ENCODE assay signal across 17 cellular contexts in genomic region chr10:129546106-129546505, GRCh38.
A peak's percentile ranks its signal among the peaks of the same experiment; 100 is the strongest.
DNase-seq lines count a peak whose midpoint lies in the region; ATAC-seq and TF ChIP-seq lines count a peak whose summit lies in the region.
"Had no signal": no experiment of that assay in that cellular context is flagged by ENCODE, and none has a peak within 500 bp of the region (broad histone marks: within the 10 kb centered on the region; RNA-seq: fewer than 3 reads in every experiment).

No MANE protein-coding gene starts in this region.

- H3K9me3 ChIP-seq in OCI-LY1 (ENCODE audit: low read length): no peaks in the 10 kb centered on the region
- H3K9me3 ChIP-seq in naive thymus-derived CD4-positive, alpha-beta T cell (ENCODE audit: control insufficient read depth in 2 of 3, low read length in 3 of 3): no peaks in the 10 kb centered on the region
- H3K9me3 ChIP-seq: A549 had no signal

- intact Hi-C loops in naive thymus-derived CD4-positive, alpha-beta T cell (cut with micrococcal nuclease): no loop called here
- intact Hi-C loops in activated CD8-positive, alpha-beta T cell treated with anti-CD3 and anti-CD28 coated beads for 36 hours (cut with micrococcal nuclease): no loop called here

- TF ChIP-seq CTCF in OCI-LY1 (IDR thresholded peaks at IDR 0.05; ENCODE audit: low read length) (no peak), GM13976 (IDR thresholded peaks at IDR 0.05; ENCODE audit: borderline replicate concordance, control extremely low read depth, extremely low read depth, insufficient read depth, missing control alignments) (no peak)
- no peak for TF ChIP-seq CTCF in activated CD8-positive, alpha-beta T cell treated with anti-CD3 and anti-CD28 coated beads for 36 hours (IDR thresholded peaks at IDR 0.05)

- POLR2A ChIA-PET in naive thymus-derived CD4-positive, alpha-beta T cell (lab: Charles Lee): no interaction called here
- POLR2A ChIA-PET in activated CD8-positive, alpha-beta T cell treated with anti-CD3 and anti-CD28 coated beads for 36 hours (lab: Charles Lee): no interaction called here

- no peak overlapping the region for H2AFZ ChIP-seq in OCI-LY1 (ENCODE audit: low read length)

- no peaks in the 10 kb centered on the region for H3K9me2 ChIP-seq in OCI-LY1 (ENCODE audit: low read depth, low read length)

- H3K27me3 ChIP-seq in OCI-LY1 (ENCODE audit: insufficient read depth, low read length): no peaks in the 10 kb centered on the region
- no peaks in the 10 kb centered on the region for H3K27me3 ChIP-seq in naive thymus-derived CD4-positive, alpha-beta T cell (ENCODE audit: control insufficient read depth in 2 of 2, insufficient read depth in 2 of 2, low read length in 2 of 2)

- in situ Hi-C loops in GM13976 (cut with MboI; ENCODE audit: low sequenced_read_pairs, unreplicated experiment): no loop called here

- H3K9ac ChIP-seq in OCI-LY1 (ENCODE audit: low read length): peak overlapping the region; percentile 45; the same call in 1 of the 2 replicates

- peaks cover 76% of the 10 kb centered on the region for H3K4me1 ChIP-seq in OCI-LY1 (ENCODE audit: insufficient read depth, low read length, severe bottlenecking)
- H3K4me1 ChIP-seq in naive thymus-derived CD4-positive, alpha-beta T cell (ENCODE audit: control insufficient read depth in 2 of 2, insufficient read depth in 2 of 2, low read length in 2 of 2): no peaks in the 10 kb centered on the region

- H3K27ac Mint-ChIP-seq in stimulated activated naive CD8-positive, alpha-beta T cell treated with anti-CD3 and anti-CD28 coated beads, Interleukin-15, amount 100 ng/mL, for 72 hours: peak overlapping the region; percentile 54 to 61
- no peak overlapping the region for H3K27ac Mint-ChIP-seq in naive thymus-derived CD4-positive, alpha-beta T cell
- H3K27ac Mint-ChIP-seq in stimulated activated memory B cell treated with anti-CD40 and anti-IgM and Interleukin-4, amounts not matched to agents 10 μg/mL and 1 μg/mL and 100 μg/mL, for 72 hours: peak overlapping the region; percentile 64
- no peak overlapping the region for H3K27ac Mint-ChIP-seq in activated CD8-positive, alpha-beta T cell treated with anti-CD3 and anti-CD28 coated beads for 36 hours
- H3K27ac Mint-ChIP-seq: CD4-positive, alpha-beta T cell; HFFc6 had no signal

- no peaks in the 10 kb centered on the region for H3K79me2 ChIP-seq in OCI-LY1 (ENCODE audit: insufficient read depth, low read length)

- no peak for ATAC-seq in stimulated activated naive CD8-positive, alpha-beta T cell treated with anti-CD3 and anti-CD28 coated beads, Interleukin-15, amount 100 ng/mL, for 72 hours
- ATAC-seq in stimulated activated naive CD8-positive, alpha-beta T cell treated with anti-CD3 and anti-CD28 coated beads, Interleukin-15, Interleukin-2, amounts not matched to agents 100 U/mL and 50 U/mL, for 24 hours: no peak
- peak; percentile 12 for ATAC-seq in naive thymus-derived CD4-positive, alpha-beta T cell
- no peak for ATAC-seq in stimulated activated memory B cell treated with anti-CD40 and anti-IgM and Interleukin-4, amounts not matched to agents 10 μg/mL and 1 μg/mL and 100 μg/mL, for 72 hours
- ATAC-seq in activated CD8-positive, alpha-beta T cell treated with anti-CD3 and anti-CD28 coated beads for 36 hours: no peak
- no peak for ATAC-seq in activated CD4-positive, CD25-positive, alpha-beta regulatory T cell treated with anti-CD3 and anti-CD28 coated beads, Interleukin-2, amount 50 U/mL, for 24 hours

- peaks cover 0 to 91% (median 63%) of the 10 kb centered on the region in 5 donors for H3K36me3 Mint-ChIP-seq in naive thymus-derived CD4-positive, alpha-beta T cell
- H3K36me3 Mint-ChIP-seq in stimulated activated memory B cell treated with anti-CD40 and anti-IgM and Interleukin-4, amounts not matched to agents 10 μg/mL and 1 μg/mL and 100 μg/mL, for 72 hours: peaks cover 31% of the 10 kb centered on the region
- peaks cover 47% of the 10 kb centered on the region for H3K36me3 Mint-ChIP-seq in activated CD8-positive, alpha-beta T cell treated with anti-CD3 and anti-CD28 coated beads for 36 hours (ENCODE audit: low read depth)

- no peaks in the 10 kb centered on the region for H3K27me3 Mint-ChIP-seq in stimulated activated naive CD8-positive, alpha-beta T cell treated with anti-CD3 and anti-CD28 coated beads, Interleukin-15, amount 100 ng/mL, for 72 hours
- no peaks in the 10 kb centered on the region for H3K27me3 Mint-ChIP-seq in naive thymus-derived CD4-positive, alpha-beta T cell
- no peaks in the 10 kb centered on the region for H3K27me3 Mint-ChIP-seq in stimulated activated memory B cell treated with anti-CD40 and anti-IgM and Interleukin-4, amounts not matched to agents 10 μg/mL and 1 μg/mL and 100 μg/mL, for 72 hours
- H3K27me3 Mint-ChIP-seq in activated CD8-positive, alpha-beta T cell treated with anti-CD3 and anti-CD28 coated beads for 36 hours: no peaks in the 10 kb centered on the region
- H3K27me3 Mint-ChIP-seq: CD4-positive, alpha-beta T cell had no signal

- H4K20me1 ChIP-seq in OCI-LY1 (ENCODE audit: insufficient read depth, low read length): no peaks in the 10 kb centered on the region

- H3K4me1 Mint-ChIP-seq in stimulated activated naive CD8-positive, alpha-beta T cell treated with anti-CD3 and anti-CD28 coated beads, Interleukin-15, amount 100 ng/mL, for 72 hours: no peaks in the 10 kb centered on the region
- peaks cover 0 to 13% (median 3%) of the 10 kb centered on the region in 7 donors for H3K4me1 Mint-ChIP-seq in naive thymus-derived CD4-positive, alpha-beta T cell
- H3K4me1 Mint-ChIP-seq in stimulated activated memory B cell treated with anti-CD40 and anti-IgM and Interleukin-4, amounts not matched to agents 10 μg/mL and 1 μg/mL and 100 μg/mL, for 72 hours: peaks cover 27% of the 10 kb centered on the region
- H3K4me1 Mint-ChIP-seq in activated CD8-positive, alpha-beta T cell treated with anti-CD3 and anti-CD28 coated beads for 36 hours (ENCODE audit: low read depth): no peaks in the 10 kb centered on the region

- H3K27ac ChIP-seq in OCI-LY1 (ENCODE audit: low read depth, low read length, poor library complexity, severe bottlenecking): peak overlapping the region; percentile 86
- H3K27ac ChIP-seq in naive thymus-derived CD4-positive, alpha-beta T cell (ENCODE audit: low read depth, low read length): no peak overlapping the region
- H3K27ac ChIP-seq: A549 had no signal

- H3K4me2 ChIP-seq in OCI-LY1 (ENCODE audit: low read length): peak overlapping the region; percentile 44
- H3K4me2 ChIP-seq: A549 had no signal

- no peaks in the 10 kb centered on the region; the same call in 1 of the 2 replicates for H3F3A ChIP-seq in OCI-LY1 (ENCODE audit: insufficient read depth, low read length)

- CTCF ChIA-PET in naive thymus-derived CD4-positive, alpha-beta T cell (lab: Charles Lee): no interaction called here
- CTCF ChIA-PET in activated CD8-positive, alpha-beta T cell treated with anti-CD3 and anti-CD28 coated beads for 36 hours (lab: Charles Lee): no interaction called here

- H3K9me3 Mint-ChIP-seq in stimulated activated naive CD8-positive, alpha-beta T cell treated with anti-CD3 and anti-CD28 coated beads, Interleukin-15, amount 100 ng/mL, for 72 hours: peaks cover 7 to 48% of the 10 kb centered on the region in 2 donors
- peaks cover 0 to 27% (median 1%) of the 10 kb centered on the region in 11 donors for H3K9me3 Mint-ChIP-seq in naive thymus-derived CD4-positive, alpha-beta T cell
- H3K9me3 Mint-ChIP-seq in stimulated activated memory B cell treated with anti-CD40 and anti-IgM and Interleukin-4, amounts not matched to agents 10 μg/mL and 1 μg/mL and 100 μg/mL, for 72 hours: no peaks in the 10 kb centered on the region
- H3K9me3 Mint-ChIP-seq in activated CD8-positive, alpha-beta T cell treated with anti-CD3 and anti-CD28 coated beads for 36 hours: peaks cover 2% of the 10 kb centered on the region

- no peak overlapping the region for H3K4me3 Mint-ChIP-seq in stimulated activated naive CD8-positive, alpha-beta T cell treated with anti-CD3 and anti-CD28 coated beads, Interleukin-15, amount 100 ng/mL, for 72 hours
- no peak overlapping the region for H3K4me3 Mint-ChIP-seq in naive thymus-derived CD4-positive, alpha-beta T cell
- H3K4me3 Mint-ChIP-seq in stimulated activated memory B cell treated with anti-CD40 and anti-IgM and Interleukin-4, amounts not matched to agents 10 μg/mL and 1 μg/mL and 100 μg/mL, for 72 hours: no peak overlapping the region
- no peak overlapping the region for H3K4me3 Mint-ChIP-seq in activated CD8-positive, alpha-beta T cell treated with anti-CD3 and anti-CD28 coated beads for 36 hours
- H3K4me3 Mint-ChIP-seq: CD4-positive, alpha-beta T cell; HFFc6 had no signal

- DNase-seq in stimulated activated naive CD8-positive, alpha-beta T cell treated with anti-CD3 and anti-CD28 coated beads, Interleukin-15, amount 100 ng/mL, for 72 hours: no peak
- no peak for DNase-seq in stimulated activated naive CD8-positive, alpha-beta T cell treated with anti-CD3 and anti-CD28 coated beads, Interleukin-15, Interleukin-2, amounts not matched to agents 100 U/mL and 50 U/mL, for 24 hours
- no peak for DNase-seq in naive thymus-derived CD4-positive, alpha-beta T cell
- no peak for DNase-seq in activated CD8-positive, alpha-beta T cell treated with anti-CD3 and anti-CD28 coated beads for 36 hours
- DNase-seq in GM13976 (ENCODE audit: low spot score): no peak
- DNase-seq: C1 segment of cervical spinal cord; CD4-positive, alpha-beta T cell; DND-41; GDM1; HCEC 1CT; HFFc6; IMR-90; KBM-7 had no signal

- no peaks in the 10 kb centered on the region for H3K36me3 ChIP-seq in OCI-LY1 (ENCODE audit: insufficient read depth, low read length)
- H3K36me3 ChIP-seq in naive thymus-derived CD4-positive, alpha-beta T cell (ENCODE audit: control insufficient read depth in 2 of 3, insufficient read depth in 3 of 3, low read length in 3 of 3): peaks cover 0 to 21% (median 0%) of the 10 kb centered on the region in 3 experiments

- H3K4me3 ChIP-seq in OCI-LY1 (ENCODE audit: low read depth, low read length, poor library complexity, severe bottlenecking): peak overlapping the region; percentile 32
- H3K4me3 ChIP-seq in naive thymus-derived CD4-positive, alpha-beta T cell (ENCODE audit: low read length): no peak overlapping the region
- H3K4me3 ChIP-seq: A549 had no signal

Comparison
In these comparisons a context has a peak if more than half of its experiments do, and no peak if none do; other contexts are left out.
1. H3K27ac Mint-ChIP-seq: peak in stimulated activated naive CD8-positive, alpha-beta T cell treated with anti-CD3 and anti-CD28 coated beads, Interleukin-15, amount 100 ng/mL, for 72 hours (2 of 2) and stimulated activated memory B cell treated with anti-CD40 and anti-IgM and Interleukin-4, amounts not matched to agents 10 μg/mL and 1 μg/mL and 100 μg/mL, for 72 hours (single experiment); none in naive thymus-derived CD4-positive, alpha-beta T cell (0 of 9) and activated CD8-positive, alpha-beta T cell treated with anti-CD3 and anti-CD28 coated beads for 36 hours (single experiment).